Comparison of ENCODE assay signal across 1 cellular context in the genomic region with DNA sequence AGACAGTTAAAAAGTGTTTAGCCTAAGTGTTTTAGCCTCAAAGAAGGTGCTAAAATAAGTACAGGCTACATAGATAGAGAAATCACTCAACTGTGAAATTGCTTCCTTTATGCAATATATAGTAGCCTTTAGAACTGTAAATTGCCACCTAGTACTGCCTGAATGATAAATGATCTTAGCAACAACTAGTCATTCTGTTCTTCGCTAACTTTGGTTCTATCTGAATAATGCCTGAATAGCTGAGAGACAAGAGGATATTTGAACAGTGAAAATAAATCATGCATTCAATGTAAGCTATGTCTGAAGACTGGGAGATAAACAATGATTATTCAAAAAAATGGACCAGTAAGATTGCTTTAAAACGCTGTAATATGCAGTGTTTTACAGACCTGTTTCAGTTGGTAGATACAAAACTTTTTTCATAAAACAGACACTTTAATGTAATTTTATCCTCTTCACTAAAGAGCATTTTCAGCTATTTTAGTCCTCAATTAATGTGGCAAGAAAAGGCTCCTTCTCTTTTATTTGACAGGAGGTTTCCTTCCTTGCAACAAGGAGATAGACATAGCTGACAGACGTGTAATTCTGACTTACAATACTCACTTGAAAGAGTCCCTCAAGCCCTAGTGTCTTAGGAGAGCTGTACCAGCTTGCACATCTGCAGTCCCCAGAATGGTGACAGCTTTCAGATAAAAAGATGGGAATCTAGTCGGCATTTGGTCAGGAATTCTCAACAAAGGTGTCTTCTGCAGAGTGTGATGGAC.
TF ChIP-seq lines count a peak whose summit lies in the region.

No MANE protein-coding gene starts in this region.

TF ChIP-seq in neural cell, 6 proteins besides CTCF, POLR2A, EP300 and RAD21 (continued from another document):
- TF ChIP-seq, protein P1, sequence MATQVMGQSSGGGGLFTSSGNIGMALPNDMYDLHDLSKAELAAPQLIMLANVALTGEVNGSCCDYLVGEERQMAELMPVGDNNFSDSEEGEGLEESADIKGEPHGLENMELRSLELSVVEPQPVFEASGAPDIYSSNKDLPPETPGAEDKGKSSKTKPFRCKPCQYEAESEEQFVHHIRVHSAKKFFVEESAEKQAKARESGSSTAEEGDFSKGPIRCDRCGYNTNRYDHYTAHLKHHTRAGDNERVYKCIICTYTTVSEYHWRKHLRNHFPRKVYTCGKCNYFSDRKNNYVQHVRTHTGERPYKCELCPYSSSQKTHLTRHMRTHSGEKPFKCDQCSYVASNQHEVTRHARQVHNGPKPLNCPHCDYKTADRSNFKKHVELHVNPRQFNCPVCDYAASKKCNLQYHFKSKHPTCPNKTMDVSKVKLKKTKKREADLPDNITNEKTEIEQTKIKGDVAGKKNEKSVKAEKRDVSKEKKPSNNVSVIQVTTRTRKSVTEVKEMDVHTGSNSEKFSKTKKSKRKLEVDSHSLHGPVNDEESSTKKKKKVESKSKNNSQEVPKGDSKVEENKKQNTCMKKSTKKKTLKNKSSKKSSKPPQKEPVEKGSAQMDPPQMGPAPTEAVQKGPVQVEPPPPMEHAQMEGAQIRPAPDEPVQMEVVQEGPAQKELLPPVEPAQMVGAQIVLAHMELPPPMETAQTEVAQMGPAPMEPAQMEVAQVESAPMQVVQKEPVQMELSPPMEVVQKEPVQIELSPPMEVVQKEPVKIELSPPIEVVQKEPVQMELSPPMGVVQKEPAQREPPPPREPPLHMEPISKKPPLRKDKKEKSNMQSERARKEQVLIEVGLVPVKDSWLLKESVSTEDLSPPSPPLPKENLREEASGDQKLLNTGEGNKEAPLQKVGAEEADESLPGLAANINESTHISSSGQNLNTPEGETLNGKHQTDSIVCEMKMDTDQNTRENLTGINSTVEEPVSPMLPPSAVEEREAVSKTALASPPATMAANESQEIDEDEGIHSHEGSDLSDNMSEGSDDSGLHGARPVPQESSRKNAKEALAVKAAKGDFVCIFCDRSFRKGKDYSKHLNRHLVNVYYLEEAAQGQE (IDR thresholded peaks at IDR 0.05; ENCODE audit: borderline replicate concordance): peak; percentile 84
